9 cellular contexts compared by ENCODE assay signal in genomic region chr5:131209506-131210191, GRCh38. TPM values are rescaled to one million over a fixed set of nuclear protein-coding genes. Genes with fewer than 3 reads are reported as not detected.
DNase-seq lines count a peak whose midpoint lies in the region; ATAC-seq and TF ChIP-seq lines count a peak whose summit lies in the region.
"Had no signal": no experiment of that assay in that cellular context is flagged by ENCODE, and none has a peak within 500 bp of the region (broad histone marks: within the 10 kb centered on the region; RNA-seq: fewer than 3 reads in every experiment).

No MANE protein-coding gene starts in this region.

- H3K27ac ChIP-seq in gastrocnemius medialis = no peak overlapping the region

- intact Hi-C loops in gastrocnemius medialis (cut with DNase I; ENCODE audit: low total_unique reads) = no loop called here

- H3K36me3 ChIP-seq in gastrocnemius medialis = no peaks in the 10 kb centered on the region

- ATAC-seq in GM18870 (IDR thresholded peaks at IDR 0.05; ENCODE audit: unreplicated experiment) (peak; percentile 87), HG02870 (IDR thresholded peaks at IDR 0.05; ENCODE audit: unreplicated experiment) (peak; percentile 92), memory B cell (ENCODE audit: low read depth) (peak; percentile 82), gastrocnemius medialis (no peak)

- no peaks in the 10 kb centered on the region for H3K27me3 Mint-ChIP-seq in memory B cell

- peaks cover 6% of the 10 kb centered on the region for H3K36me3 Mint-ChIP-seq in memory B cell

- peak overlapping the region; percentile 90 for H3K4me3 Mint-ChIP-seq in memory B cell
- H3K4me3 Mint-ChIP-seq: neural crest cell had no signal

- H3K27ac Mint-ChIP-seq in memory B cell = peak overlapping the region; percentile 99

- no peak for TF ChIP-seq POLR2A in gastrocnemius medialis (IDR thresholded peaks at IDR 0.05)

- no peak overlapping the region for H3K4me3 ChIP-seq in gastrocnemius medialis

- DNase-seq in NCI-H2107 treated with DMSO at 0.1 percent for 48 hours (lab: John Stamatoyannopoulos, UW; ENCODE audit: unreplicated experiment) = peak; percentile 80
- peak; percentile 15 to 21 for DNase-seq in activated CD8-positive, alpha-beta memory T cell treated with anti-CD3 and anti-CD28 coated beads for 4 hours (ENCODE audit: low read depth in 2 of 2)
- DNase-seq in memory B cell (ENCODE audit: low spot score in 2 of 2) = peak; percentile 47 to 83
- DNase-seq in gastrocnemius medialis = no peak
- no peak for DNase-seq in ACHN
- DNase-seq in cortex of kidney (lab: John Stamatoyannopoulos, UW) = no peak

- peaks cover 41% of the 10 kb centered on the region for H3K4me1 Mint-ChIP-seq in memory B cell

- no peaks in the 10 kb centered on the region for H3K9me3 ChIP-seq in gastrocnemius medialis

- TF ChIP-seq CTCF in gastrocnemius medialis (IDR thresholded peaks at IDR 0.05 in 4 of 5, conservative IDR thresholded peaks at IDR 0.05 in 1 of 5) = no peak

- no peaks in the 10 kb centered on the region for H3K4me1 ChIP-seq in gastrocnemius medialis

- in situ Hi-C loops in gastrocnemius medialis (cut with MboI; ENCODE audit: low sequenced_read_pairs in 4 of 4) (no loop called here), ACHN (cut with HindIII; ENCODE audit: low pct_ligation_motif_present, low pct_unique_long_range_greater_than_20kb, low sequenced_read_pairs) (no loop called here)

- no peaks in the 10 kb centered on the region for H3K9me3 Mint-ChIP-seq in memory B cell
- H3K9me3 Mint-ChIP-seq: neural crest cell had no signal

- no peaks in the 10 kb centered on the region for H3K27me3 ChIP-seq in gastrocnemius medialis

RNA-seq across cellular contexts. Expression of gene LYRM7, which starts 38.9 kb away (rescaled TPM):
- total RNA-seq in gastrocnemius medialis = 10 to 100 TPM in 3 of 4 donors, 1 to 10 TPM in 1; 9.8 to 38.8 (median 14.7) TPM

RNA-seq across cellular contexts. Expression of gene HINT1, which starts 44.6 kb away (rescaled TPM):
- total RNA-seq in gastrocnemius medialis = 100 to 1,000 TPM; 177 to 325 (median 232) TPM

RNA-seq across cellular contexts. Expression of gene CDC42SE2, which starts 54.2 kb away (rescaled TPM):
- 10 to 100 TPM; 23.9 to 29.6 (median 26.4) TPM for total RNA-seq in gastrocnemius medialis

Comparison
In these comparisons a context has a peak if more than half of its experiments do, and no peak if none do; other contexts are left out.
1. ATAC-seq: peak in GM18870 (single experiment), HG02870 (single experiment) and memory B cell (single experiment); none in gastrocnemius medialis (0 of 2).
2. DNase-seq: peak in NCI-H2107 treated with DMSO at 0.1 percent for 48 hours (single experiment), activated CD8-positive, alpha-beta memory T cell treated with anti-CD3 and anti-CD28 coated beads for 4 hours (2 of 2) and memory B cell (2 of 2); none in gastrocnemius medialis (0 of 2), ACHN (single experiment) and cortex of kidney (single experiment).